25 cellular contexts compared by ENCODE assay signal in genomic region chr10:18687195-18687594, GRCh38. TPM values are rescaled to one million over a fixed set of nuclear protein-coding genes. Genes with fewer than 3 reads are reported as not detected.
A peak's percentile ranks its signal among the peaks of the same experiment; 100 is the strongest.
DNase-seq lines count a peak whose midpoint lies in the region; ATAC-seq, FAIRE-seq and TF ChIP-seq lines count a peak whose summit lies in the region.
"Had no signal": no experiment of that assay in that cellular context is flagged by ENCODE, and none has a peak within 500 bp of the region (broad histone marks: within the 10 kb centered on the region; RNA-seq: fewer than 3 reads in every experiment).

No MANE protein-coding gene starts in this region.

- BruUV-seq in HepG2 (replicated peaks; lab: Mats Ljungman, UMichigan) = no TSS peak

- peak; percentile 10; the same call in 2 of the 3 replicates for ATAC-seq in HepG2
- ATAC-seq in right lobe of liver = no peak
- ATAC-seq in left colon = peak; percentile 54
- ATAC-seq: CD8-positive, alpha-beta T cell had no signal

- no peaks in the 10 kb centered on the region for H3K79me2 ChIP-seq in HepG2 (ENCODE audit: insufficient read depth, low read length)

- TF ChIP-seq RAD21 in HepG2 (CRISPR knock-in tag; IDR thresholded peaks at IDR 0.05) = no peak

- TF ChIP-seq POLR2A in HepG2 (IDR thresholded peaks at IDR 0.05; ENCODE audit: insufficient read depth in 1 of 2, low read depth in 2 of 2, low read length in 2 of 2) (no peak), right lobe of liver (IDR thresholded peaks at IDR 0.05) (no peak)

- H4K20me1 ChIP-seq in HepG2 (ENCODE audit: insufficient read depth, low read length) = no peaks in the 10 kb centered on the region
- H4K20me1 ChIP-seq: BLaER1 treated with 17β-estradiol and CSF1 and Interleukin-3, amounts not matched to agents 10 nM and 100 nM had no signal

- no peak for TF ChIP-seq CTCF in HepG2 (CRISPR knock-in tag; IDR thresholded peaks at IDR 0.05)
- no peak for TF ChIP-seq CTCF in right lobe of liver (IDR thresholded peaks at IDR 0.05)
- TF ChIP-seq CTCF in type B pancreatic cell (conservative IDR thresholded peaks at IDR 0.05) = no peak

- POLR2A ChIA-PET in HepG2 (lab: Yijun Ruan, JAX) = no interaction called here

- H3K27me3 Mint-ChIP-seq in type B pancreatic cell = no peaks in the 10 kb centered on the region
- H3K27me3 Mint-ChIP-seq: CD4-positive, alpha-beta T cell had no signal

- H3K4me1 ChIP-seq in HepG2 (ENCODE audit: insufficient read depth, low read length) (peaks cover 11% of the 10 kb centered on the region), right lobe of liver (no peaks in the 10 kb centered on the region), small intestine (ENCODE audit: control insufficient read depth in 2 of 2, insufficient read depth in 1 of 2, low read depth in 1 of 2, low read length in 1 of 2) (no peaks in the 10 kb centered on the region)

- in situ Hi-C loops in HepG2 (cut with HindIII; ENCODE audit: extremely low pct_ligation_motif_present, low pct_unique_long_range_greater_than_20kb) = loop anchor here (25.0 kb wide), 1 partner anchor 1100 kb away; no protein-coding TSS in a partner anchor

- H3K36me3 ChIP-seq in HepG2 (replicated peaks in 1 of 2; ENCODE audit: control insufficient read depth in 1 of 2, insufficient read depth in 2 of 2, low read length in 2 of 2) = no peaks in the 10 kb centered on the region
- no peaks in the 10 kb centered on the region for H3K36me3 ChIP-seq in right lobe of liver
- H3K36me3 ChIP-seq in small intestine (ENCODE audit: control insufficient read depth in 2 of 2, insufficient read depth in 2 of 2, low read length in 2 of 2) = no peaks in the 10 kb centered on the region

- no peaks in the 10 kb centered on the region for H3K9me3 ChIP-seq in HepG2 (ENCODE audit: low read length)
- H3K9me3 ChIP-seq in right lobe of liver = no peaks in the 10 kb centered on the region
- H3K9me3 ChIP-seq in small intestine (ENCODE audit: control insufficient read depth, low read depth) = no peaks in the 10 kb centered on the region
- H3K9me3 ChIP-seq: BLaER1 treated with 17β-estradiol and CSF1 and Interleukin-3, amounts not matched to agents 10 nM and 100 nM; Caco-2 had no signal

- CTCF ChIA-PET in HepG2 (lab: Yijun Ruan, JAX; ENCODE audit: low intra/inter-chr PET ratio, low total read pairs) = no interaction called here

- H2AFZ ChIP-seq in HepG2 (ENCODE audit: low read length) = no peak overlapping the region

- H3K36me3 Mint-ChIP-seq in type B pancreatic cell = peaks cover 5% of the 10 kb centered on the region
- H3K36me3 Mint-ChIP-seq: CD8-positive, alpha-beta T cell had no signal

- H3K27me3 ChIP-seq in HepG2 (ENCODE audit: control insufficient read depth in 1 of 2, insufficient read depth in 2 of 2, low read length in 2 of 2) = no peaks in the 10 kb centered on the region
- no peaks in the 10 kb centered on the region for H3K27me3 ChIP-seq in right lobe of liver
- H3K27me3 ChIP-seq in small intestine (ENCODE audit: control insufficient read depth in 2 of 2, insufficient read depth in 2 of 2, low read length in 2 of 2) = no peaks in the 10 kb centered on the region
- H3K27me3 ChIP-seq: BLaER1 treated with 17β-estradiol and CSF1 and Interleukin-3, amounts not matched to agents 10 nM and 100 nM had no signal

- no peak overlapping the region for H3K9ac ChIP-seq in HepG2 (ENCODE audit: insufficient read depth, low read depth, low read length)
- H3K9ac ChIP-seq: BLaER1 treated with 17β-estradiol and CSF1 and Interleukin-3, amounts not matched to agents 10 nM and 100 nM had no signal

- peak overlapping the region; percentile 20; the same call in 1 of the 2 replicates for H3K4me2 ChIP-seq in HepG2 (ENCODE audit: low read depth, low read length)
- H3K4me2 ChIP-seq: BLaER1 treated with 17β-estradiol and CSF1 and Interleukin-3, amounts not matched to agents 10 nM and 100 nM had no signal

- H3K4me3 ChIP-seq in HepG2 (replicated peaks in 1 of 3; ENCODE audit: insufficient read depth in 1 of 3, low read depth in 2 of 3, low read length in 3 of 3) (no peak overlapping the region), right lobe of liver (no peak overlapping the region), small intestine (ENCODE audit: low read depth in 1 of 2, low read length in 2 of 2) (no peak overlapping the region)
- H3K4me3 ChIP-seq: BLaER1 treated with 17β-estradiol and CSF1 and Interleukin-3, amounts not matched to agents 10 nM and 100 nM had no signal

- H3K4me3 Mint-ChIP-seq in type B pancreatic cell = no peak overlapping the region
- H3K4me3 Mint-ChIP-seq: B cell; CD4-positive, alpha-beta T cell; CD8-positive, alpha-beta T cell had no signal

- FAIRE-seq in HepG2 (lab: Jason Lieb, UNC) = no peak
- FAIRE-seq in small intestine (lab: Jason Lieb, UNC) = no peak
- FAIRE-seq: A204.1, D721Med, G401.6, GM12891, GM19239 had no signal

- TF ChIP-seq EP300 in HepG2 (IDR thresholded peaks at IDR 0.05; ENCODE audit: low read depth in 2 of 2, low read length in 2 of 2) (no peak), HepG2 (CRISPR knock-in tag; IDR thresholded peaks at IDR 0.05; ENCODE audit: borderline replicate concordance) (no peak)

- H3K27ac ChIP-seq in HepG2 (ENCODE audit: extremely low read length, insufficient read depth, low read length) = no peak overlapping the region
- no peak overlapping the region for H3K27ac ChIP-seq in right lobe of liver
- H3K27ac ChIP-seq in small intestine (ENCODE audit: low read depth in 1 of 2, low read length in 1 of 2) = no peak overlapping the region
- H3K27ac ChIP-seq: BLaER1 treated with 17β-estradiol and CSF1 and Interleukin-3, amounts not matched to agents 10 nM and 100 nM; C4-2B had no signal

- H3K27ac Mint-ChIP-seq in type B pancreatic cell = peak overlapping the region; percentile 13
- H3K27ac Mint-ChIP-seq: B cell; CD4-positive, alpha-beta T cell; CD8-positive, alpha-beta T cell had no signal

- peak; percentile 16 for DNase-seq in HepG2 (ENCODE audit: low spot score)
- DNase-seq in right lobe of liver = no peak
- no peak for DNase-seq in left colon
- DNase-seq in small intestine = peak; percentile 9
- DNase-seq in type B pancreatic cell (ENCODE audit: extremely low spot score, unreplicated experiment) = no peak
- no peak for DNase-seq in kidney glomerular epithelial cell (lab: John Stamatoyannopoulos, UW)
- DNase-seq in NCI-H2107 treated with DMSO at 0.1 percent for 48 hours (lab: John Stamatoyannopoulos, UW; ENCODE audit: unreplicated experiment) = no peak
- DNase-seq in AG20443 (ENCODE audit: low spot score) = no peak
- DNase-seq: 8988T; ACHN; AML-193; Caco-2; Calu3; CD4-positive, alpha-beta T cell; CD8-positive, alpha-beta T cell; DMS79 treated with DMSO at 0.1 percent for 48 hours; GF-D8 had no signal

- 33% methylated on average over 7 of the region's 7 CpGs for WGBS in HepG2 (ENCODE audit: low lambda C conversion rate)
- WGBS in right lobe of liver (ENCODE audit: insufficient coverage, low coverage, low lambda C conversion rate, missing lambda C conversion rate) = 81% methylated on average over 4 of the region's 7 CpGs
- WGBS in small intestine, 3 donors = 80 to 91% (median 81%) methylated on average over 7 of the region's 7 CpGs

- no peaks in the 10 kb centered on the region for H3K9me3 Mint-ChIP-seq in type B pancreatic cell
- H3K9me3 Mint-ChIP-seq: CD4-positive, alpha-beta T cell; CD8-positive, alpha-beta T cell had no signal

- peaks cover 6% of the 10 kb centered on the region for H3K4me1 Mint-ChIP-seq in type B pancreatic cell (ENCODE audit: unreplicated experiment)
- H3K4me1 Mint-ChIP-seq: B cell had no signal

- intact Hi-C loops in HepG2 (cut with micrococcal nuclease; ENCODE audit: unreplicated experiment) = no loop called here
- intact Hi-C loops in right lobe of liver (cut with DNase I) = no loop called here
- intact Hi-C loops in left colon (cut with DNase I, micrococcal nuclease) = no loop called here

RNA-seq across cellular contexts. Expression of gene ARL5B, which starts 28.0 kb away (rescaled TPM):
- total RNA-seq in HepG2 (2016; rRNA removed; fragmentation: Illumina TruSeq; extraction: Trizol) (32.7 and 50.9 TPM in 2 replicates), right lobe of liver (10 to 100 TPM in 4 of 6 experiments, 1 to 10 TPM in 2; 7.9 to 32.6 (median 20.4) TPM), left colon (10 to 100 TPM; 15.2 to 17.4 TPM), type B pancreatic cell (ENCODE audit: low replicate concordance) (34.9 and 38.0 TPM in 2 replicates)
- 1.9 and 2.0 TPM in 2 replicates for total RNA-seq in HepG2 (2016; cell fraction: cytosol; rRNA removed; fragmentation: Illumina TruSeq; extraction: Trizol; ENCODE audit: low read depth)
- total RNA-seq in HepG2 (2016; cell fraction: insoluble cytoplasmic fraction; rRNA removed; fragmentation: Illumina TruSeq; extraction: Trizol) = 33.2 and 47.1 TPM in 2 replicates
- total RNA-seq in HepG2 (2016; cell fraction: membrane; rRNA removed; fragmentation: Illumina TruSeq; extraction: Trizol) = 13.2 and 15.1 TPM in 2 replicates
- total RNA-seq in HepG2 (2016; cell fraction: nucleus; rRNA removed; fragmentation: Illumina TruSeq; extraction: Trizol) = 46.9 and 47.2 TPM in 2 replicates
- polyA plus RNA-seq in HepG2 (2011; rRNA removed) (19.4 and 26.6 TPM in 2 replicates), small intestine (1 to 10 TPM; 5.9 to 7.4 (median 6.7) TPM)
- polyA plus RNA-seq in HepG2 (2011; cell fraction: cytosol; rRNA removed) = 6.7 and 13.3 TPM in 2 replicates
- polyA plus RNA-seq in HepG2 (2011; cell fraction: nucleus; rRNA removed) = 19.4 and 23.3 TPM in 2 replicates
- 27.3 and 31.3 TPM in 2 replicates for polyA plus RNA-seq in HepG2 (2012)
- polyA plus RNA-seq in HepG2 (2016; cell fraction: cytosol; fragmentation: Illumina TruSeq; extraction: Trizol; ENCODE audit: low read depth) = 1.0 and 1.2 TPM in 2 replicates
- polyA plus RNA-seq in HepG2 (2016; cell fraction: insoluble cytoplasmic fraction; fragmentation: Illumina TruSeq; extraction: Trizol; ENCODE audit: low read depth) = 37.4 and 42.1 TPM in 2 replicates
- polyA plus RNA-seq in HepG2 (2016; cell fraction: membrane; fragmentation: Illumina TruSeq; extraction: Trizol; ENCODE audit: low read depth) = 5.2 and 5.9 TPM in 2 replicates
- 48.6 and 49.3 TPM in 2 replicates for polyA plus RNA-seq in HepG2 (2016; cell fraction: nucleus; fragmentation: Illumina TruSeq; extraction: Trizol; ENCODE audit: insufficient read depth, low read depth)
- polyA minus RNA-seq in HepG2 (2011; rRNA and poly(A)+ RNA removed; ENCODE audit: low replicate concordance) = 3.5 and 13.6 TPM in 2 replicates
- polyA minus RNA-seq in HepG2 (2011; cell fraction: cytosol; rRNA and poly(A)+ RNA removed) = 39.7 and 46.7 TPM in 2 replicates
- 68.9 and 74.0 TPM in 2 replicates for polyA minus RNA-seq in HepG2 (2011; cell fraction: nucleus; rRNA and poly(A)+ RNA removed)

RNA-seq across cellular contexts. Expression of gene NSUN6, which starts 35.8 kb away (rescaled TPM):
- total RNA-seq in HepG2 (2016; rRNA removed; fragmentation: Illumina TruSeq; extraction: Trizol) = 15.6 and 17.2 TPM in 2 replicates
- total RNA-seq in HepG2 (2016; cell fraction: cytosol; rRNA removed; fragmentation: Illumina TruSeq; extraction: Trizol; ENCODE audit: low read depth) = 6.3 and 6.6 TPM in 2 replicates
- 16.0 and 16.7 TPM in 2 replicates for total RNA-seq in HepG2 (2016; cell fraction: insoluble cytoplasmic fraction; rRNA removed; fragmentation: Illumina TruSeq; extraction: Trizol)
- 7.7 and 8.6 TPM in 2 replicates for total RNA-seq in HepG2 (2016; cell fraction: membrane; rRNA removed; fragmentation: Illumina TruSeq; extraction: Trizol)
- 27.1 and 28.7 TPM in 2 replicates for total RNA-seq in HepG2 (2016; cell fraction: nucleus; rRNA removed; fragmentation: Illumina TruSeq; extraction: Trizol)
- 19.3 and 19.6 TPM in 2 replicates for polyA plus RNA-seq in HepG2 (2011; rRNA removed)
- polyA plus RNA-seq in HepG2 (2011; cell fraction: cytosol; rRNA removed) = 4.8 and 7.9 TPM in 2 replicates
- 35.5 and 54.9 TPM in 2 replicates for polyA plus RNA-seq in HepG2 (2011; cell fraction: nucleus; rRNA removed)
- 16.8 and 17.5 TPM in 2 replicates for polyA plus RNA-seq in HepG2 (2012)
- polyA plus RNA-seq in HepG2 (2016; cell fraction: cytosol; fragmentation: Illumina TruSeq; extraction: Trizol; ENCODE audit: low read depth) = 0.74 and 0.86 TPM in 2 replicates
- 10.7 and 14.7 TPM in 2 replicates for polyA plus RNA-seq in HepG2 (2016; cell fraction: insoluble cytoplasmic fraction; fragmentation: Illumina TruSeq; extraction: Trizol; ENCODE audit: low read depth)
- 2.3 and 2.6 TPM in 2 replicates for polyA plus RNA-seq in HepG2 (2016; cell fraction: membrane; fragmentation: Illumina TruSeq; extraction: Trizol; ENCODE audit: low read depth)
- 31.5 and 36.7 TPM in 2 replicates for polyA plus RNA-seq in HepG2 (2016; cell fraction: nucleus; fragmentation: Illumina TruSeq; extraction: Trizol; ENCODE audit: insufficient read depth, low read depth)
- polyA minus RNA-seq in HepG2 (2011; rRNA and poly(A)+ RNA removed; ENCODE audit: low replicate concordance) = 5.9 and 10.4 TPM in 2 replicates
- polyA minus RNA-seq in HepG2 (2011; cell fraction: cytosol; rRNA and poly(A)+ RNA removed) = 8.7 and 9.6 TPM in 2 replicates
- 82.9 and 109 TPM in 2 replicates for polyA minus RNA-seq in HepG2 (2011; cell fraction: nucleus; rRNA and poly(A)+ RNA removed)
- 10 to 100 TPM; 19.0 to 34.0 (median 27.9) TPM for total RNA-seq in right lobe of liver
- total RNA-seq in left colon = 10 to 100 TPM; 10.2 to 13.8 TPM
- polyA plus RNA-seq in small intestine = 10 to 100 TPM in 1 of 3 donors, 1 to 10 TPM in 2; 6.0 to 10.1 (median 7.0) TPM
- 10.6 and 14.3 TPM in 2 replicates for total RNA-seq in type B pancreatic cell (ENCODE audit: low replicate concordance)

Comparison
In these comparisons a context has a peak if more than half of its experiments do, and no peak if none do; other contexts are left out.
1. ATAC-seq: peak in HepG2 (single experiment) and left colon (single experiment); none in right lobe of liver (0 of 4).
2. DNase-seq: peak in HepG2 (single experiment) and small intestine (single experiment); none in right lobe of liver (0 of 3), left colon (0 of 2), type B pancreatic cell (single experiment), kidney glomerular epithelial cell (single experiment), NCI-H2107 treated with DMSO at 0.1 percent for 48 hours (single experiment) and AG20443 (single experiment).